Comparison of ENCODE assay signal across 17 cellular contexts in genomic region chr4:3861720-3862639, GRCh38.
"Had no signal": no experiment of that assay in that cellular context is flagged by ENCODE, and none has a peak within 500 bp of the region (broad histone marks: within the 10 kb centered on the region; RNA-seq: fewer than 3 reads in every experiment).

No MANE protein-coding gene starts in this region.

- H3K27ac ChIP-seq: adrenal gland, cardiac muscle cell, right atrium auricular region, skin epidermis, transverse colon had no signal

- H3K4me1 Mint-ChIP-seq: activated naive CD4-positive, alpha-beta T cell treated with anti-CD3 and anti-CD28 coated beads, Interleukin-2, amount 50 U/mL, for 24 hours; memory B cell; natural killer cell had no signal

- DNase-seq: activated CD4-positive, alpha-beta T cell treated with anti-CD3 and anti-CD28 coated beads, Interleukin-2, amount 50 U/mL, for 4 hours; activated CD4-positive, CD25-positive, alpha-beta regulatory T cell treated with anti-CD3 and anti-CD28 coated beads, Interleukin-2, amount 50 U/mL, for 72 hours; activated T-cell treated with anti-CD3 and anti-CD28 coated beads, Interleukin-2, amount 50 U/mL, for 24 hours; natural killer cell; nucleus accumbens; stimulated activated CD4-positive, alpha-beta T cell treated with anti-CD3 and anti-CD28 coated beads, Interleukin-15, amount 100 ng/mL, for 24 hours; stimulated activated CD4-positive, alpha-beta T cell treated with anti-CD3 and anti-CD28 coated beads, Interleukin-4, amount 100 ng/mL, for 1 hour; stimulated activated naive B cell treated with anti-CD40 and anti-IgM and Interleukin-4, amounts not matched to agents 10 μg/mL and 1 μg/mL and 100 μg/mL, for 72 hours; transverse colon had no signal

- H3K27me3 ChIP-seq: right atrium auricular region had no signal

- H3K4me1 ChIP-seq: adrenal gland, right atrium auricular region, transverse colon had no signal

- H3K36me3 Mint-ChIP-seq: activated naive CD4-positive, alpha-beta T cell treated with anti-CD3 and anti-CD28 coated beads, Interleukin-2, amount 50 U/mL, for 24 hours; memory B cell; natural killer cell; stimulated activated naive B cell treated with anti-CD40 and anti-IgM and Interleukin-4, amounts not matched to agents 10 μg/mL and 1 μg/mL and 100 μg/mL, for 72 hours had no signal

- ATAC-seq: natural killer cell had no signal

- H3K4me3 Mint-ChIP-seq: activated naive CD4-positive, alpha-beta T cell treated with anti-CD3 and anti-CD28 coated beads, Interleukin-2, amount 50 U/mL, for 24 hours; activated T-cell treated with anti-CD3 and anti-CD28 coated beads, Interleukin-2, amount 50 U/mL, for 24 hours; memory B cell; natural killer cell; stimulated activated naive B cell treated with anti-CD40 and anti-IgM and Interleukin-4, amounts not matched to agents 10 μg/mL and 1 μg/mL and 100 μg/mL, for 72 hours had no signal

- H3K36me3 ChIP-seq: adrenal gland, cardiac muscle cell, left ventricle myocardium inferior, right atrium auricular region, transverse colon had no signal

- H3K9me3 Mint-ChIP-seq: activated naive CD4-positive, alpha-beta T cell treated with anti-CD3 and anti-CD28 coated beads, Interleukin-2, amount 50 U/mL, for 24 hours; activated T-cell treated with anti-CD3 and anti-CD28 coated beads, Interleukin-2, amount 50 U/mL, for 24 hours; memory B cell; natural killer cell; stimulated activated naive B cell treated with anti-CD40 and anti-IgM and Interleukin-4, amounts not matched to agents 10 μg/mL and 1 μg/mL and 100 μg/mL, for 72 hours had no signal

- H3K9me3 ChIP-seq: adrenal gland, left ventricle myocardium inferior, right atrium auricular region, transverse colon had no signal

- H3K4me3 ChIP-seq: adrenal gland, cardiac muscle cell, left ventricle myocardium inferior, right atrium auricular region, skin epidermis, transverse colon had no signal

- H3K27ac Mint-ChIP-seq: activated naive CD4-positive, alpha-beta T cell treated with anti-CD3 and anti-CD28 coated beads, Interleukin-2, amount 50 U/mL, for 24 hours; activated T-cell treated with anti-CD3 and anti-CD28 coated beads, Interleukin-2, amount 50 U/mL, for 24 hours; memory B cell; natural killer cell; progenitor cell of endocrine pancreas; stimulated activated naive B cell treated with anti-CD40 and anti-IgM and Interleukin-4, amounts not matched to agents 10 μg/mL and 1 μg/mL and 100 μg/mL, for 72 hours had no signal
